In genomic region chr17:19935169-19935568, GRCh38 we compare ENCODE assay signal across 20 cellular contexts.
"Had no signal": no experiment of that assay in that cellular context is flagged by ENCODE, and none has a peak within 500 bp of the region (broad histone marks: within the 10 kb centered on the region; RNA-seq: fewer than 3 reads in every experiment).

No MANE protein-coding gene starts in this region.

- DNase-seq: activated CD4-positive, CD25-positive, alpha-beta regulatory T cell; activated effector memory CD4-positive, alpha-beta T cell treated with anti-CD3 and anti-CD28 coated beads, Interleukin-2, amount 50 U/mL, for 16 hours; activated naive CD4-positive, alpha-beta T cell treated with anti-CD3 and anti-CD28 coated beads, Interleukin-2, amount 50 U/mL, for 16 hours; activated T-cell treated with anti-CD3 and anti-CD28 coated beads, Interleukin-2, amount 50 U/mL, for 72 hours; caudate nucleus; colonic mucosa; endodermal cell; erythroblast; heart left ventricle; left ventricle myocardium inferior; mucosa of descending colon; naive B cell; psoas muscle; right cardiac atrium; stimulated activated CD4-positive, alpha-beta T cell treated with anti-CD3 and anti-CD28 coated beads, Interleukin-15, amount 100 ng/mL, for 24 hours; stimulated activated CD4-positive, alpha-beta T cell treated with anti-CD3 and anti-CD28 coated beads, Interleukin-2, amount 100 ng/mL, for 48 hours; T-cell; trophoblast cell had no signal

- ATAC-seq: activated T-cell treated with anti-CD3 and anti-CD28 coated beads, Interleukin-2, amount 50 U/mL, for 72 hours; gastroesophageal sphincter; heart left ventricle; mucosa of descending colon; psoas muscle; right cardiac atrium; T-cell had no signal

- H3K4me1 ChIP-seq: colonic mucosa, psoas muscle had no signal

- H3K4me3 ChIP-seq: colonic mucosa, gastroesophageal sphincter, heart left ventricle, left ventricle myocardium inferior, mucosa of descending colon, psoas muscle, skin epidermis had no signal

- H3K27me3 ChIP-seq: colonic mucosa, gastroesophageal sphincter, heart left ventricle had no signal

- H3K27ac ChIP-seq: colonic mucosa, gastroesophageal sphincter, heart left ventricle, left ventricle myocardium inferior, psoas muscle, skin epidermis had no signal

- H3K9me3 ChIP-seq: colonic mucosa, gastroesophageal sphincter, heart left ventricle, left ventricle myocardium inferior, mucosa of descending colon, psoas muscle had no signal
